ENCODE assay signal across 13 cellular contexts in genomic region chr11:9219572-9219971, GRCh38. TPM values are rescaled to one million over a fixed set of nuclear protein-coding genes. Genes with fewer than 3 reads are reported as not detected.
DNase-seq lines count a peak whose midpoint lies in the region; ATAC-seq and TF ChIP-seq lines count a peak whose summit lies in the region.
"Had no signal": no experiment of that assay in that cellular context is flagged by ENCODE, and none has a peak within 500 bp of the region (broad histone marks: within the 10 kb centered on the region; RNA-seq: fewer than 3 reads in every experiment).

No MANE protein-coding gene starts in this region.

- no peak overlapping the region for H3K4me3 Mint-ChIP-seq in brain
- no peak overlapping the region for H3K4me3 Mint-ChIP-seq in Calu3 (ENCODE audit: low read depth, unreplicated experiment)
- H3K4me3 Mint-ChIP-seq: neural crest cell had no signal

- no peaks in the 10 kb centered on the region for H3K36me3 ChIP-seq in left ventricle myocardium inferior
- H3K36me3 ChIP-seq in thoracic aorta: no peaks in the 10 kb centered on the region
- H3K36me3 ChIP-seq in testis (ENCODE audit: low read depth, missing control alignments): no peaks in the 10 kb centered on the region
- H3K36me3 ChIP-seq: upper lobe of left lung had no signal

- CTCF ChIA-PET in Calu3 (lab: Charles Lee): interaction anchor here (0.7 kb wide), 1 partner anchor 1089 kb away, joined by 3 read pairs; no protein-coding TSS in a partner anchor

- H3K27me3 ChIP-seq in left ventricle myocardium inferior (ENCODE audit: low read depth) (no peaks in the 10 kb centered on the region), thoracic aorta (replicated peaks; ENCODE audit: insufficient read depth) (no peaks in the 10 kb centered on the region), testis (no peaks in the 10 kb centered on the region)
- H3K27me3 ChIP-seq: upper lobe of left lung had no signal

- peaks cover 40% of the 10 kb centered on the region for H3K36me3 Mint-ChIP-seq in brain
- no peaks in the 10 kb centered on the region for H3K36me3 Mint-ChIP-seq in Calu3 (ENCODE audit: insufficient read depth, unreplicated experiment)

- H3K27me3 Mint-ChIP-seq in brain (peaks cover 3% of the 10 kb centered on the region), Calu3 (ENCODE audit: unreplicated experiment) (no peaks in the 10 kb centered on the region)

- H3K27ac ChIP-seq in left ventricle myocardium inferior (replicated peaks) (peak overlapping the region; percentile 58), thoracic aorta (peak overlapping the region; percentile 45 to 50), testis (no peak overlapping the region)
- H3K27ac ChIP-seq: upper lobe of left lung had no signal

- H3K4me1 ChIP-seq in left ventricle myocardium inferior: peaks cover 54% of the 10 kb centered on the region
- H3K4me1 ChIP-seq in thoracic aorta (ENCODE audit: control insufficient read depth in 1 of 2, low read depth in 2 of 2): peaks cover 26 to 40% of the 10 kb centered on the region in 2 donors
- no peaks in the 10 kb centered on the region for H3K4me1 ChIP-seq in testis

- no TSS peak for BruUV-seq in Calu3 (replicated peaks; lab: Mats Ljungman, UMichigan)

- H3K4me3 ChIP-seq in left ventricle myocardium inferior: no peak overlapping the region
- H3K4me3 ChIP-seq in thoracic aorta: no peak overlapping the region
- no peak overlapping the region for H3K4me3 ChIP-seq in testis
- H3K4me3 ChIP-seq: upper lobe of left lung had no signal

- H3K9me3 ChIP-seq in left ventricle myocardium inferior (replicated peaks) (no peaks in the 10 kb centered on the region), thoracic aorta (no peaks in the 10 kb centered on the region), testis (no peaks in the 10 kb centered on the region)
- H3K9me3 ChIP-seq: upper lobe of left lung had no signal

- no peak for TF ChIP-seq POLR2A in testis (IDR thresholded peaks at IDR 0.05)

- H3K27ac Mint-ChIP-seq in brain: peak overlapping the region in 4 of 5 experiments; percentile 28 to 71 (median 48)
- no peak overlapping the region for H3K27ac Mint-ChIP-seq in Calu3 (ENCODE audit: unreplicated experiment)

- intact Hi-C loops in left ventricle myocardium inferior (cut with micrococcal nuclease): no loop called here
- intact Hi-C loops in Calu3 (cut with micrococcal nuclease; ENCODE audit: unreplicated experiment): no loop called here
- intact Hi-C loops in testis (cut with DNase I; ENCODE audit: low total_unique reads): no loop called here

- DNase-seq in NCI-H2196 (lab: John Stamatoyannopoulos, UW; ENCODE audit: unreplicated experiment): peak; percentile 24
- DNase-seq in NCI-H2196 treated with DMSO at 0.1 percent for 48 hours (lab: John Stamatoyannopoulos, UW; ENCODE audit: unreplicated experiment): no peak
- DNase-seq in left ventricle myocardium inferior: no peak
- DNase-seq in thoracic aorta (ENCODE audit: low spot score): no peak
- no peak for DNase-seq in NCI-H146 (lab: John Stamatoyannopoulos, UW)
- DNase-seq in Calu3: no peak
- DNase-seq in testis: no peak
- DNase-seq: ACHN, NCI-H526, T-helper 1 cell, upper lobe of left lung had no signal

- H3K9me3 Mint-ChIP-seq in brain: peaks cover 0 to 4% (median 0%) of the 10 kb centered on the region in 5 experiments
- no peaks in the 10 kb centered on the region for H3K9me3 Mint-ChIP-seq in Calu3 (ENCODE audit: low read depth, unreplicated experiment)
- H3K9me3 Mint-ChIP-seq: neural crest cell had no signal

- ATAC-seq in thoracic aorta (ENCODE audit: insufficient number of reproducible peaks, low FRiP score, low read depth): peak; percentile 34

- TF ChIP-seq CTCF in brain (conservative IDR thresholded peaks at IDR 0.05): no peak
- no peak for TF ChIP-seq CTCF in left ventricle myocardium inferior (IDR thresholded peaks at IDR 0.05; ENCODE audit: borderline replicate concordance)
- TF ChIP-seq CTCF in thoracic aorta (IDR thresholded peaks at IDR 0.05): no peak
- TF ChIP-seq CTCF in Calu3 (IDR thresholded peaks at IDR 0.05; ENCODE audit: unreplicated experiment): no peak
- no peak for TF ChIP-seq CTCF in testis (IDR thresholded peaks at IDR 0.05)

- WGBS in testis, 2 donors: 61 to 72% methylated on average over 2 of the region's 2 CpGs

- H3K4me1 Mint-ChIP-seq in brain (peaks cover 34% of the 10 kb centered on the region), Calu3 (ENCODE audit: low read depth, unreplicated experiment) (peaks cover 13% of the 10 kb centered on the region)

RNA-seq across cellular contexts. Expression of gene DENND5A, which starts 45.6 kb away (rescaled TPM):
- polyA plus RNA-seq in brain (ENCODE audit: insufficient read depth, low read depth, low replicate concordance): 74.1 TPM
- 117 TPM for total RNA-seq in left ventricle myocardium inferior
- 100 to 1,000 TPM; 169 to 178 TPM for total RNA-seq in thoracic aorta
- total RNA-seq in Calu3 (2022): 31.6 and 40.0 TPM in 2 replicates
- 10 to 100 TPM; 73.6 to 88.8 TPM for total RNA-seq in testis
- 51.2 TPM for polyA plus RNA-seq in testis (ENCODE audit: insufficient read depth, low read depth, low replicate concordance)

Comparison
In these comparisons a context has a peak if more than half of its experiments do, and no peak if none do; other contexts are left out.
1. H3K27ac ChIP-seq: peak in left ventricle myocardium inferior (single experiment) and thoracic aorta (2 of 2); none in testis (0 of 2).